In genomic region chr22:32082331-32082730, GRCh38 we compare ENCODE assay signal across 31 cellular contexts. TPM values are rescaled to one million over a fixed set of nuclear protein-coding genes. Genes with fewer than 3 reads are reported as not detected.
"Had no signal": no experiment of that assay in that cellular context is flagged by ENCODE, and none has a peak within 500 bp of the region (broad histone marks: within the 10 kb centered on the region; RNA-seq: fewer than 3 reads in every experiment).

No MANE protein-coding gene starts in this region.

- FAIRE-seq: astrocyte, bronchial epithelial cell had no signal

- DNase-seq: activated CD4-positive, alpha-beta T cell treated with anti-CD3 and anti-CD28 coated beads, Interleukin-2, amount 10 ng/mL, durations not matched to agents 24 days and 14 days; activated CD4-positive, alpha-beta T cell treated with anti-CD3 and anti-CD28 coated beads, Interleukin-2, amount 50 U/mL, for 4 hours; activated CD8-positive, alpha-beta T cell treated with anti-CD3 and anti-CD28 coated beads for 36 hours; activated gamma-delta T cell treated with Interleukin-2 at 50 U/mL for 16 hours; activated naive CD4-positive, alpha-beta T cell treated with anti-CD3 and anti-CD28 coated beads for 36 hours; activated T-cell treated with anti-CD3 and anti-CD28 coated beads, Interleukin-2, amount 50 U/mL, for 1 hour; activated T-cell treated with anti-CD3 and anti-CD28 coated beads, Interleukin-2, amount 50 U/mL, for 72 hours; amygdala; caudate nucleus; cerebellar nuclear complex; Karpas-422; KBM-7; NCI-H1105; NCI-H1417 treated with DMSO at 0.1 percent for 48 hours; NCI-H187 treated with DMSO at 0.1 percent for 48 hours; NCI-H2081; NCI-H226; NCI-H446 treated with DMSO at 0.1 percent for 48 hours; NCI-H524; RPMI8226; SIG-M5; SW 1271; T-helper 1 cell; T-helper 2 cell; T-helper 9 cell had no signal

RNA-seq across cellular contexts. Expression of gene SLC5A1, which starts 39.3 kb away (rescaled TPM):
- total RNA-seq: activated CD4-positive, alpha-beta T cell treated with anti-CD3 and anti-CD28 coated beads, Interleukin-2, amount 10 ng/mL, durations not matched to agents 24 days and 14 days; activated CD8-positive, alpha-beta memory T cell treated with anti-CD3 and anti-CD28 coated beads for 36 hours; activated CD8-positive, alpha-beta T cell treated with anti-CD3 and anti-CD28 coated beads for 36 hours; activated naive CD4-positive, alpha-beta T cell treated with anti-CD3 and anti-CD28 coated beads for 36 hours; activated naive CD4-positive, alpha-beta T cell treated with anti-CD3 and anti-CD28 coated beads, Interleukin-2, amount 50 U/mL, for 72 hours; activated T-cell treated with anti-CD3 and anti-CD28 coated beads, Interleukin-2, amount 50 U/mL, for 72 hours; activated T-helper 17 cell treated with anti-CD3 and anti-CD28 coated beads, Interleukin-2, amount 50 U/mL, for 72 hours; astrocyte; MCF 10A had no signal
